2 cellular contexts compared by ENCODE assay signal in the genomic region with DNA sequence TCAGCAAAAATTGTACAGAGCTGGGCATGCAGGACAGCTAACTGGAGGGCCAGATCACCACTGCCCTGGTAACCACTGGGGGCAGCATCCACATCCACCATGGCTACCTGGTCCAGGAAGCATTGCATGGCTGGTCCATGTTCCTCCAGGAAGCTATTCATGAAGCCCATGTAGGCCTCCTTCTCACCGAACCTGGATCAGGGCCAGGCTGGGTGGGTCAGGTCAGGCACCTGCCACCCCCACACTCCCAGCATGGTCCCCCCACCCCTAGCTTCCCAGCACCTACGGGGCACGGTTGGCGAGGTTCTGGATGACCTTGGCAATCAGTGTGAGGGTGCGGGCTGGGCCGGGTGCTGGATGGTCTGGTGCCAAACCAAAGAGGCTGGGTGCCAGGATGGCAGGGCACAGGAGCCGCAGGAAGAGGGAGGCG.
TF ChIP-seq lines count a peak whose summit lies in the region.

No MANE protein-coding gene starts in this region.

TF ChIP-seq in HCT116, 20 proteins besides CTCF, POLR2A, EP300 and RAD21:
- TF ChIP-seq EZH2 (IDR thresholded peaks at IDR 0.05) (no peak), SRF (IDR thresholded peaks at IDR 0.05; ENCODE audit: low read depth) (no peak), ELF1 (IDR thresholded peaks at IDR 0.05; ENCODE audit: borderline replicate concordance, low read depth) (no peak), YY1 (IDR thresholded peaks at IDR 0.05; ENCODE audit: extremely low read depth, insufficient replicate concordance, low read depth, low read length) (no peak), EZH2phosphoT487 (IDR thresholded peaks at IDR 0.05; ENCODE audit: borderline replicate concordance) (no peak), FOSL1 (IDR thresholded peaks at IDR 0.05; ENCODE audit: low read depth) (no peak)
- TF ChIP-seq, protein P1, sequence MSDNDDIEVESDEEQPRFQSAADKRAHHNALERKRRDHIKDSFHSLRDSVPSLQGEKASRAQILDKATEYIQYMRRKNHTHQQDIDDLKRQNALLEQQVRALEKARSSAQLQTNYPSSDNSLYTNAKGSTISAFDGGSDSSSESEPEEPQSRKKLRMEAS (IDR thresholded peaks at IDR 0.05), result no peak
- TF ChIP-seq, protein P2, sequence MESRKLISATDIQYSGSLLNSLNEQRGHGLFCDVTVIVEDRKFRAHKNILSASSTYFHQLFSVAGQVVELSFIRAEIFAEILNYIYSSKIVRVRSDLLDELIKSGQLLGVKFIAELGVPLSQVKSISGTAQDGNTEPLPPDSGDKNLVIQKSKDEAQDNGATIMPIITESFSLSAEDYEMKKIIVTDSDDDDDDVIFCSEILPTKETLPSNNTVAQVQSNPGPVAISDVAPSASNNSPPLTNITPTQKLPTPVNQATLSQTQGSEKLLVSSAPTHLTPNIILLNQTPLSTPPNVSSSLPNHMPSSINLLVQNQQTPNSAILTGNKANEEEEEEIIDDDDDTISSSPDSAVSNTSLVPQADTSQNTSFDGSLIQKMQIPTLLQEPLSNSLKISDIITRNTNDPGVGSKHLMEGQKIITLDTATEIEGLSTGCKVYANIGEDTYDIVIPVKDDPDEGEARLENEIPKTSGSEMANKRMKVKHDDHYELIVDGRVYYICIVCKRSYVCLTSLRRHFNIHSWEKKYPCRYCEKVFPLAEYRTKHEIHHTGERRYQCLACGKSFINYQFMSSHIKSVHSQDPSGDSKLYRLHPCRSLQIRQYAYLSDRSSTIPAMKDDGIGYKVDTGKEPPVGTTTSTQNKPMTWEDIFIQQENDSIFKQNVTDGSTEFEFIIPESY (IDR thresholded peaks at IDR 0.05; ENCODE audit: extremely low read depth, insufficient replicate concordance, low read length), result no peak

TF ChIP-seq in liver, 16 proteins besides CTCF, POLR2A, EP300 and RAD21:
- TF ChIP-seq HNF4G (IDR thresholded peaks at IDR 0.05) (no peak), JUND (IDR thresholded peaks at IDR 0.05) (no peak), EGR1 (IDR thresholded peaks at IDR 0.05; ENCODE audit: low read depth in 2 of 2) (no peak), YY1 (IDR thresholded peaks at IDR 0.05) (no peak)
- TF ChIP-seq, protein P1 (IDR thresholded peaks at IDR 0.05), result no peak
- TF ChIP-seq, protein P2 (IDR thresholded peaks at IDR 0.05), result no peak
- TF ChIP-seq, protein P3, sequence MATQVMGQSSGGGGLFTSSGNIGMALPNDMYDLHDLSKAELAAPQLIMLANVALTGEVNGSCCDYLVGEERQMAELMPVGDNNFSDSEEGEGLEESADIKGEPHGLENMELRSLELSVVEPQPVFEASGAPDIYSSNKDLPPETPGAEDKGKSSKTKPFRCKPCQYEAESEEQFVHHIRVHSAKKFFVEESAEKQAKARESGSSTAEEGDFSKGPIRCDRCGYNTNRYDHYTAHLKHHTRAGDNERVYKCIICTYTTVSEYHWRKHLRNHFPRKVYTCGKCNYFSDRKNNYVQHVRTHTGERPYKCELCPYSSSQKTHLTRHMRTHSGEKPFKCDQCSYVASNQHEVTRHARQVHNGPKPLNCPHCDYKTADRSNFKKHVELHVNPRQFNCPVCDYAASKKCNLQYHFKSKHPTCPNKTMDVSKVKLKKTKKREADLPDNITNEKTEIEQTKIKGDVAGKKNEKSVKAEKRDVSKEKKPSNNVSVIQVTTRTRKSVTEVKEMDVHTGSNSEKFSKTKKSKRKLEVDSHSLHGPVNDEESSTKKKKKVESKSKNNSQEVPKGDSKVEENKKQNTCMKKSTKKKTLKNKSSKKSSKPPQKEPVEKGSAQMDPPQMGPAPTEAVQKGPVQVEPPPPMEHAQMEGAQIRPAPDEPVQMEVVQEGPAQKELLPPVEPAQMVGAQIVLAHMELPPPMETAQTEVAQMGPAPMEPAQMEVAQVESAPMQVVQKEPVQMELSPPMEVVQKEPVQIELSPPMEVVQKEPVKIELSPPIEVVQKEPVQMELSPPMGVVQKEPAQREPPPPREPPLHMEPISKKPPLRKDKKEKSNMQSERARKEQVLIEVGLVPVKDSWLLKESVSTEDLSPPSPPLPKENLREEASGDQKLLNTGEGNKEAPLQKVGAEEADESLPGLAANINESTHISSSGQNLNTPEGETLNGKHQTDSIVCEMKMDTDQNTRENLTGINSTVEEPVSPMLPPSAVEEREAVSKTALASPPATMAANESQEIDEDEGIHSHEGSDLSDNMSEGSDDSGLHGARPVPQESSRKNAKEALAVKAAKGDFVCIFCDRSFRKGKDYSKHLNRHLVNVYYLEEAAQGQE (IDR thresholded peaks at IDR 0.05), result no peak
- TF ChIP-seq, protein P4, sequence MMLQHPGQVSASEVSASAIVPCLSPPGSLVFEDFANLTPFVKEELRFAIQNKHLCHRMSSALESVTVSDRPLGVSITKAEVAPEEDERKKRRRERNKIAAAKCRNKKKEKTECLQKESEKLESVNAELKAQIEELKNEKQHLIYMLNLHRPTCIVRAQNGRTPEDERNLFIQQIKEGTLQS (IDR thresholded peaks at IDR 0.05), result no peak
